Comparison of ENCODE assay signal across 11 cellular contexts in the genomic region with DNA sequence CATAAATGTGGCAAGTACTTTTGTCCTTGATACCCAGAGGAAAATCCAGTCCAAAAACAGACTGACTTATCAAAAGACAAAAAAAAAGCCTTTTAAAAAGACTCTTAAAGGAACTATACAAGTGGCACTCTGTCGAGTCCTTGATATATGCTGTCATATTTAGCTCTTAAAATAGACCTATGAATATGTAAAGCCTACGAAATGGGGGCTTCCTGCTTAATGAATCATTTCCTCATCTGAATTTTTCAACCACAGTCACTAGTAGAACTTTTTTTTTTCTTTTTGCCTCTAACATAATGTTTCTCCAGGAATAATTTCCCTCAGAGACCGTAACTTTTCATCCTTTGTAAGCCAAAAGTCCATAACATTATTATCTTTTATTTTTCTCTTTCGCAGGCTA.
DNase-seq lines count a peak whose midpoint lies in the region; ATAC-seq and TF ChIP-seq lines count a peak whose summit lies in the region.
"Had no signal": no experiment of that assay in that cellular context is flagged by ENCODE, and none has a peak within 500 bp of the region (broad histone marks: within the 10 kb centered on the region; RNA-seq: fewer than 3 reads in every experiment).

No MANE protein-coding gene starts in this region.

- whole genome bisulfite sequencing in GM23248 (ENCODE audit: low coverage in 1 of 2, low lambda C conversion rate in 2 of 2, missing lambda C conversion rate in 2 of 2), 2 experiments, result 38% methylated on average over 4 of the region's 4 CpGs

- no peak overlapping the region for H3K4me3 ChIP-seq in GM23248
- H3K4me3 ChIP-seq: BLaER1 had no signal

- no peaks in the 10 kb centered on the region for H4K20me1 ChIP-seq in GM23248 (ENCODE audit: insufficient read depth)
- H4K20me1 ChIP-seq: BLaER1 had no signal

- H3K79me2 ChIP-seq in GM23248 (ENCODE audit: insufficient read depth), result no peaks in the 10 kb centered on the region

- peak overlapping the region; percentile 11 for H3K4me2 ChIP-seq in GM23248 (ENCODE audit: unreplicated experiment)
- H3K4me2 ChIP-seq: BLaER1 had no signal

- peaks cover 27% of the 10 kb centered on the region for H3K4me1 ChIP-seq in GM23248 (ENCODE audit: insufficient read depth)
- H3K4me1 ChIP-seq in foreskin keratinocyte, result peaks cover 26% of the 10 kb centered on the region
- H3K4me1 ChIP-seq: BLaER1 had no signal

- H3K9me2 ChIP-seq in GM23248 (ENCODE audit: insufficient read depth), result no peaks in the 10 kb centered on the region

- in situ Hi-C loops in GM23248 (cut with MboI), result no loop called here

- TF ChIP-seq CTCF in foreskin keratinocyte (conservative IDR thresholded peaks at IDR 0.05), result no peak

- no peaks in the 10 kb centered on the region for H3K36me3 ChIP-seq in GM23248 (ENCODE audit: low read depth)
- H3K36me3 ChIP-seq: BLaER1 had no signal

- DNase-seq in COLO829 (ENCODE audit: low spot score), result peak; percentile 45
- DNase-seq in GM23248, result peak; percentile 63
- DNase-seq in NOMO-1 treated with dmso at 0.1 percent for 144 hours (lab: John Stamatoyannopoulos, UW; ENCODE audit: unreplicated experiment), result peak; percentile 23
- DNase-seq in foreskin keratinocyte, result peak in 1 of 2 donors; percentile 61
- no peak for DNase-seq in retina
- DNase-seq in Ammon's horn (ENCODE audit: low spot score), result no peak
- DNase-seq in NCI-H774 (lab: John Stamatoyannopoulos, UW), result no peak
- no peak for DNase-seq in AG08396 (ENCODE audit: low spot score)
- DNase-seq: T-cell had no signal

- no peaks in the 10 kb centered on the region for H3K27me3 ChIP-seq in GM23248 (replicated peaks; ENCODE audit: insufficient read depth)
- H3K27me3 ChIP-seq in foreskin keratinocyte, result no peaks in the 10 kb centered on the region
- H3K27me3 ChIP-seq: BLaER1 had no signal

- H3K27ac ChIP-seq in GM23248 (no peak overlapping the region), foreskin keratinocyte (peak overlapping the region; percentile 60)
- H3K27ac ChIP-seq: BLaER1 had no signal

- H3F3A ChIP-seq in GM23248 (ENCODE audit: insufficient read depth), result no peaks in the 10 kb centered on the region

- peak overlapping the region; percentile 39; the same call in 1 of the 2 replicates for H2AFZ ChIP-seq in GM23248

- H3K9me3 ChIP-seq in GM23248 (ENCODE audit: low read depth), result no peaks in the 10 kb centered on the region
- H3K9me3 ChIP-seq: BLaER1 had no signal

- H3K9ac ChIP-seq in GM23248, result no peak overlapping the region
- H3K9ac ChIP-seq: BLaER1 had no signal

- ATAC-seq in foreskin keratinocyte, result peak; percentile 58
- ATAC-seq: stimulated activated memory B cell treated with anti-CD40 and anti-IgM and Interleukin-4, amounts not matched to agents 10 μg/mL and 1 μg/mL and 100 μg/mL, for 72 hours; T-cell had no signal

Comparison
In these comparisons a context has a peak if more than half of its experiments do, and no peak if none do; other contexts are left out.
1. DNase-seq: peak in COLO829 (single experiment), GM23248 (single experiment) and NOMO-1 treated with dmso at 0.1 percent for 144 hours (single experiment); none in retina (single experiment), Ammon's horn (single experiment), NCI-H774 (single experiment) and AG08396 (single experiment).